ENCODE assay signal across 14 cellular contexts in the genomic region with DNA sequence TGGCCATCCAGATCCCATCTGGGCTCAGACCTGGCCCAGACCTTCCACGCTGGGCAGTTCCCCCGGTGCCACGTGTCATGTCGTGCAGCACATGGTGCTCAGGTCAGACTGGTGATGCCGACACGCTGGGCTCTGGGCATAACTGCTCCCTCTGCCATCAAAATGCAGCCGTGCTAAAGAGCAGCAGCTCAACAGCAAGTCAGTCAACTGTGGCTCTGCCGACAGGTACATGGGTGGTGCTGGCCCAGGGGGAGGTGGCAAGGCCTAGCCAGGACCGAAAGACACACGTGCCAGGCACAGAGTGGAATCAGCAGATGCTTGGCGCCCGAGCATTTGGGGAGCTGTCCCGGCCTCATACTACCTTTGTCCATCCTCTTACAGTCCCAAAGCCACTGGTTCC. TPM values are rescaled to one million over a fixed set of nuclear protein-coding genes. Genes with fewer than 3 reads are reported as not detected.
A peak's percentile ranks its signal among the peaks of the same experiment; 100 is the strongest.
DNase-seq lines count a peak whose midpoint lies in the region; ATAC-seq, FAIRE-seq and TF ChIP-seq lines count a peak whose summit lies in the region.
"Had no signal": no experiment of that assay in that cellular context is flagged by ENCODE, and none has a peak within 500 bp of the region (broad histone marks: within the 10 kb centered on the region; RNA-seq: fewer than 3 reads in every experiment).

No MANE protein-coding gene starts in this region.

- no peaks in the 10 kb centered on the region for H3K9me1 ChIP-seq in endothelial cell of umbilical vein (replicated peaks; ENCODE audit: control insufficient read depth, extremely low read depth, insufficient read depth, low read length)

- intact Hi-C loops in endothelial cell of umbilical vein (cut with micrococcal nuclease), result loop anchor here (5.0 kb wide), 1 partner anchor 209 kb away; no protein-coding TSS in a partner anchor

- H3K27me3 ChIP-seq in SK-N-SH (ENCODE audit: insufficient read depth), result no peaks in the 10 kb centered on the region
- H3K27me3 ChIP-seq in Loucy (ENCODE audit: insufficient read depth, low read length, poor library complexity, severe bottlenecking), result no peaks in the 10 kb centered on the region
- no peaks in the 10 kb centered on the region for H3K27me3 ChIP-seq in endothelial cell of umbilical vein (ENCODE audit: control insufficient read depth in 2 of 2, insufficient read depth in 2 of 2, low read length in 2 of 2)
- H3K27me3 ChIP-seq in neuron (ENCODE audit: insufficient read depth, low read length), result no peaks in the 10 kb centered on the region
- H3K27me3 ChIP-seq: stomach had no signal

- H3K36me3 ChIP-seq in SK-N-SH (replicated peaks in 1 of 2; ENCODE audit: control insufficient read depth in 1 of 2, insufficient read depth in 2 of 2, low read length in 1 of 2) (peaks cover 11 to 39% of the 10 kb centered on the region in 2 experiments), Loucy (ENCODE audit: insufficient read depth, low read length) (peaks cover 21% of the 10 kb centered on the region), endothelial cell of umbilical vein (ENCODE audit: control insufficient read depth in 2 of 2, extremely low read depth in 1 of 2, insufficient read depth in 2 of 2, low read length in 2 of 2) (peaks cover 10 to 27% of the 10 kb centered on the region in 2 experiments), neuron (ENCODE audit: insufficient read depth, low read length) (peaks cover 40% of the 10 kb centered on the region)

- H3K9ac ChIP-seq in SK-N-SH, result peak overlapping the region; percentile 92; the same call in 1 of the 2 replicates
- peak overlapping the region; percentile 97 for H3K9ac ChIP-seq in Loucy (ENCODE audit: low read depth, low read length, poor library complexity, severe bottlenecking)
- H3K9ac ChIP-seq in endothelial cell of umbilical vein (replicated peaks; ENCODE audit: extremely low read depth, insufficient read depth, low read length), result no peak overlapping the region

- H2AFZ ChIP-seq in SK-N-SH (ENCODE audit: low read depth) (no peak overlapping the region), Loucy (ENCODE audit: low read length) (no peak overlapping the region), endothelial cell of umbilical vein (ENCODE audit: low read depth, low read length) (no peak overlapping the region), neuron (ENCODE audit: low read depth, low read length) (no peak overlapping the region)

- no TSS peak for BruUV-seq in endothelial cell of umbilical vein (replicated peaks; lab: Mats Ljungman, UMichigan)

- peaks cover 7 to 14% of the 10 kb centered on the region in 2 experiments; a peak in 3 of 4 replicates for H3K4me1 ChIP-seq in SK-N-SH (ENCODE audit: control insufficient read depth in 1 of 2, insufficient read depth in 2 of 2, low read depth in 1 of 2, low read length in 1 of 2)
- peaks cover 55% of the 10 kb centered on the region for H3K4me1 ChIP-seq in Loucy (ENCODE audit: insufficient read depth, low read length, poor library complexity, severe bottlenecking)
- peaks cover 14% of the 10 kb centered on the region for H3K4me1 ChIP-seq in endothelial cell of umbilical vein (ENCODE audit: control insufficient read depth, extremely low read depth, insufficient read depth, low read length)
- H3K4me1 ChIP-seq in neuron (ENCODE audit: insufficient read depth, low read length), result peaks cover 16% of the 10 kb centered on the region

- DNase-seq in SK-N-SH (no peak), endothelial cell of umbilical vein (ENCODE audit: low read depth, low spot score) (no peak), NCI-H2227 (lab: John Stamatoyannopoulos, UW; ENCODE audit: unreplicated experiment) (no peak), HT-29 (ENCODE audit: low spot score) (no peak)
- DNase-seq: 8988T; activated T-cell treated with anti-CD3 and anti-CD28 coated beads, Interleukin-2, amount 50 U/mL, for 4 hours; stimulated activated CD4-positive, alpha-beta T cell treated with anti-CD3 and anti-CD28 coated beads, Interleukin-4, amount 100 ng/mL, for 24 hours; stomach had no signal

- no peak overlapping the region for H3K27ac ChIP-seq in SK-N-SH (ENCODE audit: low read depth in 2 of 2, low read length in 1 of 2)
- H3K27ac ChIP-seq in endothelial cell of umbilical vein (ENCODE audit: insufficient read depth, low read depth, low read length), result no peak overlapping the region

- POLR2A ChIA-PET in SK-N-SH (lab: Yijun Ruan, JAX) (interaction anchor here (1.0 to 1.4 kb wide), 2 partner anchors 8 to 53 kb away, joined by 4 to 8 read pairs; no protein-coding TSS in a partner anchor), endothelial cell of umbilical vein (lab: Charles Lee) (interaction anchor here (0.6 kb wide), 1 partner anchor 298 kb away, joined by 3 read pairs; no protein-coding TSS in a partner anchor)

- ATAC-seq in SK-N-SH treated with all-trans-retinoic acid at 6 μM for 48 hours, result no peak
- ATAC-seq in GM21786 (IDR thresholded peaks at IDR 0.05; ENCODE audit: unreplicated experiment), result no peak
- ATAC-seq: activated T-cell treated with anti-CD3 and anti-CD28 coated beads, Interleukin-2, amount 50 U/mL, for 4 hours had no signal

- no peak for TF ChIP-seq POLR2A in endothelial cell of umbilical vein (IDR thresholded peaks at IDR 0.05; ENCODE audit: low read depth, low read length)

- FAIRE-seq in endothelial cell of umbilical vein (lab: Jason Lieb, UNC), result no peak
- FAIRE-seq: RCC 7860 had no signal

- no peaks in the 10 kb centered on the region for H3F3A ChIP-seq in SK-N-SH (replicated peaks; ENCODE audit: insufficient read depth)
- no peaks in the 10 kb centered on the region for H3F3A ChIP-seq in Loucy (ENCODE audit: low read depth)

- H4K20me1 ChIP-seq in SK-N-SH (ENCODE audit: insufficient read depth), result no peaks in the 10 kb centered on the region
- peaks cover 24% of the 10 kb centered on the region for H4K20me1 ChIP-seq in Loucy (ENCODE audit: insufficient read depth, low read length, poor library complexity, severe bottlenecking)
- H4K20me1 ChIP-seq in endothelial cell of umbilical vein (replicated peaks; ENCODE audit: control insufficient read depth, extremely low read depth, insufficient read depth, low read length), result no peaks in the 10 kb centered on the region

- no CpG with 5 or more reads among the region's 13 CpGs for WGBS in SK-N-SH (ENCODE audit: low lambda C conversion rate)

- H3K9me2 ChIP-seq in SK-N-SH (no peaks in the 10 kb centered on the region), Loucy (replicated peaks; ENCODE audit: low read depth, low read length) (no peaks in the 10 kb centered on the region)

- TF ChIP-seq CTCF in SK-N-SH (IDR thresholded peaks at IDR 0.05) (no peak), Loucy (conservative IDR thresholded peaks at IDR 0.05; ENCODE audit: low read length) (no peak), endothelial cell of umbilical vein (IDR thresholded peaks at IDR 0.05; ENCODE audit: extremely low read depth in 1 of 2, insufficient read depth in 1 of 2, low read depth in 1 of 2, low read length in 2 of 2) (no peak)

- H3K9me3 ChIP-seq in SK-N-SH (no peaks in the 10 kb centered on the region), Loucy (ENCODE audit: insufficient read depth, low read depth, low read length) (no peaks in the 10 kb centered on the region), endothelial cell of umbilical vein (replicated peaks; ENCODE audit: control insufficient read depth, insufficient read depth, low read length) (no peaks in the 10 kb centered on the region), neuron (ENCODE audit: low read length) (no peaks in the 10 kb centered on the region)
- H3K9me3 ChIP-seq: stomach had no signal

- peak overlapping the region; percentile 93 for H3K4me2 ChIP-seq in SK-N-SH
- H3K4me2 ChIP-seq in Loucy (ENCODE audit: low read depth, low read length, poor library complexity, severe bottlenecking), result peak overlapping the region; percentile 100
- H3K4me2 ChIP-seq in endothelial cell of umbilical vein (ENCODE audit: insufficient read depth, low read length), result peak overlapping the region; percentile 71

- dilution Hi-C loops in endothelial cell of umbilical vein (cut with MboI; ENCODE audit: extremely low pct_ligation_motif_present, low sequenced_read_pairs), result no loop called here

- CTCF ChIA-PET in SK-N-SH (lab: Yijun Ruan, JAX) (interaction anchor here (0.9 to 2.0 kb wide), 6 partner anchors 13 to 229 kb away, joined by 3 to 15 read pairs (median 4); a partner anchor contains a TSS), endothelial cell of umbilical vein (lab: Charles Lee) (interaction anchor here (1.4 to 2.0 kb wide), 4 partner anchors 8 to 224 kb away, joined by 5 to 10 read pairs (median 8); no protein-coding TSS in a partner anchor)

- H3K79me2 ChIP-seq in SK-N-SH (ENCODE audit: insufficient read depth), result peaks cover 59% of the 10 kb centered on the region
- peaks cover 59% of the 10 kb centered on the region for H3K79me2 ChIP-seq in Loucy (ENCODE audit: insufficient read depth, low read length)
- H3K79me2 ChIP-seq in endothelial cell of umbilical vein (ENCODE audit: control insufficient read depth, insufficient read depth, low read length), result peaks cover 20% of the 10 kb centered on the region

- no peak for TF ChIP-seq EP300 in SK-N-SH (IDR thresholded peaks at IDR 0.05; ENCODE audit: borderline replicate concordance in 1 of 2, low read depth in 1 of 2, low read length in 1 of 2)

- H3K4me3 ChIP-seq in SK-N-SH (ENCODE audit: low read depth in 2 of 2, low read length in 1 of 2) (no peak overlapping the region; a peak in 1 of 4 replicates), Loucy (ENCODE audit: low read length, poor library complexity, severe bottlenecking) (peak overlapping the region; percentile 100), endothelial cell of umbilical vein (replicated peaks in 1 of 3; ENCODE audit: insufficient read depth in 1 of 3, low read depth in 1 of 3, low read length in 3 of 3) (no peak overlapping the region), neuron (ENCODE audit: low read length) (peak overlapping the region; percentile 95)

- TF ChIP-seq RAD21 in SK-N-SH (IDR thresholded peaks at IDR 0.05; ENCODE audit: low read length), result no peak

RNA-seq across cellular contexts. Expression of a gene that starts 1.6 kb away (rescaled TPM):
- polyA plus RNA-seq in SK-N-SH (2012; rRNA removed) (103 and 107 TPM in 2 replicates), endothelial cell of umbilical vein (99.3 and 110 TPM in 2 replicates)
- 50.0 and 75.2 TPM in 2 replicates for polyA plus RNA-seq in SK-N-SH (2012; cell fraction: cytosol; rRNA removed)
- 200 and 202 TPM in 2 replicates for polyA plus RNA-seq in SK-N-SH (2012; cell fraction: nucleus; rRNA removed)
- 71.1 and 78.5 TPM in 2 replicates for total RNA-seq in endothelial cell of umbilical vein
- polyA plus RNA-seq in endothelial cell of umbilical vein (2011; cell fraction: cytosol; rRNA removed), result 86.8 and 92.2 TPM in 2 replicates
- 211 and 229 TPM in 2 replicates for polyA plus RNA-seq in endothelial cell of umbilical vein (2011; cell fraction: nucleus; rRNA removed)
- polyA plus RNA-seq in endothelial cell of umbilical vein (2012), result 50.6 and 53.8 TPM in 2 replicates
- polyA minus RNA-seq in endothelial cell of umbilical vein, result 92.6 and 97.7 TPM in 2 replicates
- polyA minus RNA-seq in endothelial cell of umbilical vein (2011; cell fraction: cytosol; rRNA and poly(A)+ RNA removed), result 54.7 TPM
- polyA minus RNA-seq in endothelial cell of umbilical vein (2011; cell fraction: nucleus; rRNA and poly(A)+ RNA removed), result 36.2 and 43.6 TPM in 2 replicates
- 124 and 130 TPM in 2 replicates for total RNA-seq in HT-29 (2014; rRNA removed; shearing (Covaris generic))

RNA-seq across cellular contexts. Expression of a gene that starts 27.5 kb away (rescaled TPM):
- 3.2 and 3.7 TPM in 2 replicates for polyA plus RNA-seq in SK-N-SH (2012; rRNA removed)
- 1.0 and 1.8 TPM in 2 replicates for polyA plus RNA-seq in SK-N-SH (2012; cell fraction: cytosol; rRNA removed)
- 14.3 and 17.0 TPM in 2 replicates for polyA plus RNA-seq in SK-N-SH (2012; cell fraction: nucleus; rRNA removed)
- total RNA-seq in endothelial cell of umbilical vein, result 0.13 and 0.18 TPM in 2 replicates
- 0.13 and 0.14 TPM in 2 replicates for polyA plus RNA-seq in endothelial cell of umbilical vein
- 0.14 and 0.18 TPM in 2 replicates for polyA plus RNA-seq in endothelial cell of umbilical vein (2011; cell fraction: cytosol; rRNA removed)
- polyA plus RNA-seq in endothelial cell of umbilical vein (2011; cell fraction: nucleus; rRNA removed), result 0.37 and 0.43 TPM in 2 replicates
- 0.05 and 0.25 TPM in 2 replicates for polyA plus RNA-seq in endothelial cell of umbilical vein (2012)
- polyA minus RNA-seq in endothelial cell of umbilical vein, result 0.06 and 0.07 TPM in 2 replicates
- not detected for polyA minus RNA-seq in endothelial cell of umbilical vein (2011; cell fraction: cytosol; rRNA and poly(A)+ RNA removed)
- 0.14 TPM in 1 of 2 replicates, not detected in the other for polyA minus RNA-seq in endothelial cell of umbilical vein (2011; cell fraction: nucleus; rRNA and poly(A)+ RNA removed)
- total RNA-seq in HT-29 (2014; rRNA removed; shearing (Covaris generic)), result 0.36 TPM in 1 of 2 replicates, not detected in the other

RNA-seq across cellular contexts. Expression of a gene that starts 39.1 kb away (rescaled TPM):
- polyA plus RNA-seq in SK-N-SH (2012; rRNA removed), result 0.16 and 0.24 TPM in 2 replicates
- 0.09 and 0.18 TPM in 2 replicates for polyA plus RNA-seq in SK-N-SH (2012; cell fraction: cytosol; rRNA removed)
- polyA plus RNA-seq in SK-N-SH (2012; cell fraction: nucleus; rRNA removed), result 0.80 and 0.93 TPM in 2 replicates
- total RNA-seq in endothelial cell of umbilical vein, result 0.21 and 0.33 TPM in 2 replicates
- polyA plus RNA-seq in endothelial cell of umbilical vein, result 0.10 and 0.11 TPM in 2 replicates
- 0.06 TPM in 2 replicates for polyA plus RNA-seq in endothelial cell of umbilical vein (2011; cell fraction: cytosol; rRNA removed)
- 0.78 and 0.90 TPM in 2 replicates for polyA plus RNA-seq in endothelial cell of umbilical vein (2011; cell fraction: nucleus; rRNA removed)
- polyA plus RNA-seq in endothelial cell of umbilical vein (2012), result 0.16 and 0.56 TPM in 2 replicates
- 0.36 and 0.62 TPM in 2 replicates for polyA minus RNA-seq in endothelial cell of umbilical vein
- not detected for polyA minus RNA-seq in endothelial cell of umbilical vein (2011; cell fraction: cytosol; rRNA and poly(A)+ RNA removed)
- polyA minus RNA-seq in endothelial cell of umbilical vein (2011; cell fraction: nucleus; rRNA and poly(A)+ RNA removed), result 0.72 and 0.87 TPM in 2 replicates
- 0.03 and 0.23 TPM in 2 replicates for total RNA-seq in HT-29 (2014; rRNA removed; shearing (Covaris generic))
- total RNA-seq: epithelial cell of proximal tubule had no signal

RNA-seq across cellular contexts. Expression of a gene that starts 57.0 kb away (rescaled TPM):
- polyA plus RNA-seq in SK-N-SH (2012; rRNA removed), result 24.3 and 27.0 TPM in 2 replicates
- 11.2 and 14.6 TPM in 2 replicates for polyA plus RNA-seq in SK-N-SH (2012; cell fraction: cytosol; rRNA removed)
- polyA plus RNA-seq in SK-N-SH (2012; cell fraction: nucleus; rRNA removed), result 125 TPM in 2 replicates
- total RNA-seq in endothelial cell of umbilical vein, result 9.5 and 9.9 TPM in 2 replicates
- polyA plus RNA-seq in endothelial cell of umbilical vein, result 5.4 TPM in 2 replicates
- 4.3 and 5.3 TPM in 2 replicates for polyA plus RNA-seq in endothelial cell of umbilical vein (2011; cell fraction: cytosol; rRNA removed)
- polyA plus RNA-seq in endothelial cell of umbilical vein (2011; cell fraction: nucleus; rRNA removed), result 32.8 and 33.2 TPM in 2 replicates
- 4.4 and 6.2 TPM in 2 replicates for polyA plus RNA-seq in endothelial cell of umbilical vein (2012)
- polyA minus RNA-seq in endothelial cell of umbilical vein, result 7.8 and 9.3 TPM in 2 replicates
- polyA minus RNA-seq in endothelial cell of umbilical vein (2011; cell fraction: cytosol; rRNA and poly(A)+ RNA removed), result 3.9 TPM
- polyA minus RNA-seq in endothelial cell of umbilical vein (2011; cell fraction: nucleus; rRNA and poly(A)+ RNA removed), result 8.2 and 11.7 TPM in 2 replicates
- total RNA-seq in HT-29 (2014; rRNA removed; shearing (Covaris generic)), result 6.4 and 12.3 TPM in 2 replicates

Comparison
In these comparisons a context has a peak if more than half of its experiments do, and no peak if none do; other contexts are left out.
1. H3K4me3 ChIP-seq: peak in Loucy (single experiment) and neuron (single experiment); none in SK-N-SH (0 of 2) and endothelial cell of umbilical vein (0 of 3).
2. Peak in every context shown above with its lines, with median percentiles within 50 percentile points of each other: H3K4me2 ChIP-seq.